ENCODE assay signal across 34 cellular contexts in genomic region chr10:55551603-55552002, GRCh38.
"Had no signal": no experiment of that assay in that cellular context is flagged by ENCODE, and none has a peak within 500 bp of the region (broad histone marks: within the 10 kb centered on the region; RNA-seq: fewer than 3 reads in every experiment).

No MANE protein-coding gene starts in this region.

- H3K9me3 ChIP-seq: body of pancreas, breast epithelium had no signal

- H3K27me3 Mint-ChIP-seq: activated B cell treated with CpG ODN at 0.5 μM for 24 hours; activated CD4-positive, alpha-beta memory T cell treated with anti-CD3 and anti-CD28 coated beads, Interleukin-2, amount 10 ng/mL, durations not matched to agents 7 days and 5 days; activated CD4-positive, alpha-beta T cell treated with anti-CD3 and anti-CD28 coated beads, Interleukin-2, amount 10 ng/mL, durations not matched to agents 24 days and 14 days; activated CD8-positive, alpha-beta memory T cell treated with anti-CD3 and anti-CD28 coated beads, Interleukin-2, amount 10 ng/mL, durations not matched to agents 7 days and 5 days; activated naive CD8-positive, alpha-beta T cell treated with anti-CD3 and anti-CD28 coated beads for 36 hours; activated T-cell treated with anti-CD3 and anti-CD28 coated beads, Interleukin-2, amount 50 U/mL, for 24 hours had no signal

- H3K4me1 Mint-ChIP-seq: activated B cell treated with CpG ODN at 0.5 μM for 24 hours; activated CD4-positive, alpha-beta memory T cell treated with anti-CD3 and anti-CD28 coated beads, Interleukin-2, amount 10 ng/mL, durations not matched to agents 7 days and 5 days; activated CD4-positive, alpha-beta T cell treated with anti-CD3 and anti-CD28 coated beads, Interleukin-2, amount 10 ng/mL, durations not matched to agents 24 days and 14 days; activated CD8-positive, alpha-beta memory T cell treated with anti-CD3 and anti-CD28 coated beads, Interleukin-2, amount 10 ng/mL, durations not matched to agents 7 days and 5 days; activated naive CD8-positive, alpha-beta T cell treated with anti-CD3 and anti-CD28 coated beads for 36 hours had no signal

- H3K4me3 ChIP-seq: adrenal gland, body of pancreas, breast epithelium had no signal

- H3K27ac Mint-ChIP-seq: activated B cell treated with CpG ODN at 0.5 μM for 24 hours; activated CD4-positive, alpha-beta memory T cell treated with anti-CD3 and anti-CD28 coated beads, Interleukin-2, amount 10 ng/mL, durations not matched to agents 7 days and 5 days; activated CD4-positive, alpha-beta T cell treated with anti-CD3 and anti-CD28 coated beads, Interleukin-2, amount 10 ng/mL, durations not matched to agents 24 days and 14 days; activated CD8-positive, alpha-beta memory T cell treated with anti-CD3 and anti-CD28 coated beads, Interleukin-2, amount 10 ng/mL, durations not matched to agents 7 days and 5 days; activated CD8-positive, alpha-beta T cell treated with anti-CD3 and anti-CD28 coated beads, Interleukin-2, amount 10 ng/mL, durations not matched to agents 7 days and 5 days; activated naive CD4-positive, alpha-beta T cell treated with anti-CD3 and anti-CD28 coated beads, Interleukin-2, amount 50 U/mL, for 72 hours; activated naive CD8-positive, alpha-beta T cell treated with anti-CD3 and anti-CD28 coated beads for 36 hours; activated T-cell treated with anti-CD3 and anti-CD28 coated beads, Interleukin-2, amount 50 U/mL, for 24 hours; activated T-helper 2 cell treated with anti-CD3 and anti-CD28 coated beads, Interferon-gamma antibody, Interleukin-2, Interleukin-4, amounts not matched to agents 10 μg/mL and 5 μg/mL and 100 μg/mL, durations not matched to agents 14 hours and 24 hours and 36 hours; T-helper 1 cell treated with Interleukin-12 subunit alpha and Interleukin-12 subunit beta and Interleukin-4 antibody, amounts not matched to agents 30 μg/mL and 1 μg/mL, for 36 hours; T-helper 2 cell treated with Interferon-gamma antibody and Interleukin-4, amounts not matched to agents 5 μg/mL and 100 μg/mL, for 36 hours had no signal

- H3K9me3 Mint-ChIP-seq: activated B cell treated with CpG ODN at 0.5 μM for 24 hours; activated CD4-positive, alpha-beta memory T cell treated with anti-CD3 and anti-CD28 coated beads, Interleukin-2, amount 10 ng/mL, durations not matched to agents 7 days and 5 days; activated CD4-positive, alpha-beta T cell treated with anti-CD3 and anti-CD28 coated beads, Interleukin-2, amount 10 ng/mL, durations not matched to agents 24 days and 14 days had no signal

- ATAC-seq: activated CD8-positive, alpha-beta memory T cell treated with anti-CD3 and anti-CD28 coated beads, Interleukin-2, amount 10 ng/mL, durations not matched to agents 7 days and 5 days; activated CD8-positive, alpha-beta T cell treated with anti-CD3 and anti-CD28 coated beads, Interleukin-2, amount 10 ng/mL, durations not matched to agents 7 days and 5 days; activated naive CD4-positive, alpha-beta T cell treated with anti-CD3 and anti-CD28 coated beads, Interleukin-2, amount 50 U/mL, for 72 hours; body of pancreas had no signal

- DNase-seq: activated B cell treated with CpG ODN at 0.5 μM for 24 hours; activated CD4-positive, alpha-beta memory T cell treated with anti-CD3 and anti-CD28 coated beads, Interleukin-2, amount 10 ng/mL, durations not matched to agents 7 days and 5 days; activated CD4-positive, alpha-beta T cell treated with anti-CD3 and anti-CD28 coated beads for 4 hours; activated CD4-positive, alpha-beta T cell treated with anti-CD3 and anti-CD28 coated beads, Interleukin-2, amount 10 ng/mL, durations not matched to agents 24 days and 14 days; activated CD4-positive, alpha-beta T cell treated with anti-CD3 and anti-CD28 coated beads, Interleukin-2, amount 50 U/mL, for 1 hour; activated CD4-positive, alpha-beta T cell treated with anti-CD3 and anti-CD28 coated beads, Interleukin-2, amount 50 U/mL, for 4 hours; activated CD4-positive, CD25-positive, alpha-beta regulatory T cell treated with anti-CD3 and anti-CD28 coated beads, Interleukin-2, amount 50 U/mL, for 72 hours; activated CD8-positive, alpha-beta memory T cell treated with anti-CD3 and anti-CD28 coated beads for 24 hours; activated CD8-positive, alpha-beta memory T cell treated with anti-CD3 and anti-CD28 coated beads, Interleukin-2, amount 10 ng/mL, durations not matched to agents 7 days and 5 days; activated CD8-positive, alpha-beta memory T cell treated with anti-CD3 and anti-CD28 coated beads, Interleukin-2, amount 50 U/mL, for 48 hours; activated CD8-positive, alpha-beta T cell treated with anti-CD3 and anti-CD28 coated beads, Interleukin-2, amount 10 ng/mL, durations not matched to agents 7 days and 5 days; activated effector memory CD4-positive, alpha-beta T cell treated with Interleukin-2 at 50 U/mL for 16 hours; activated gamma-delta T cell; activated naive CD4-positive, alpha-beta T cell treated with anti-CD3 and anti-CD28 coated beads, Interleukin-2, amount 50 U/mL, for 16 hours; activated naive CD4-positive, alpha-beta T cell treated with Interleukin-2 at 50 U/mL for 16 hours; activated naive CD8-positive, alpha-beta T cell treated with anti-CD3 and anti-CD28 coated beads for 36 hours; activated T-cell treated with anti-CD3 and anti-CD28 coated beads, Interleukin-2, amount 50 U/mL, for 24 hours; activated T-cell treated with anti-CD3 and anti-CD28 coated beads, Interleukin-2, amount 50 U/mL, for 48 hours; adrenal gland; amniotic stem cell; aorta; body of pancreas; brain microvascular endothelial cell; central memory CD4-positive, alpha-beta T cell; T-helper 2 cell; T-helper 9 cell had no signal

- H3K36me3 Mint-ChIP-seq: activated CD8-positive, alpha-beta memory T cell treated with anti-CD3 and anti-CD28 coated beads, Interleukin-2, amount 10 ng/mL, durations not matched to agents 7 days and 5 days; activated naive CD4-positive, alpha-beta T cell treated with anti-CD3 and anti-CD28 coated beads, Interleukin-2, amount 50 U/mL, for 72 hours; activated naive CD8-positive, alpha-beta T cell treated with anti-CD3 and anti-CD28 coated beads for 36 hours had no signal

- H3K27me3 ChIP-seq: adrenal gland, body of pancreas, brain microvascular endothelial cell, breast epithelium had no signal

- H3K4me3 Mint-ChIP-seq: activated B cell treated with CpG ODN at 0.5 μM for 24 hours; activated CD4-positive, alpha-beta memory T cell treated with anti-CD3 and anti-CD28 coated beads, Interleukin-2, amount 10 ng/mL, durations not matched to agents 7 days and 5 days; activated CD4-positive, alpha-beta T cell treated with anti-CD3 and anti-CD28 coated beads, Interleukin-2, amount 10 ng/mL, durations not matched to agents 24 days and 14 days; activated CD8-positive, alpha-beta memory T cell treated with anti-CD3 and anti-CD28 coated beads, Interleukin-2, amount 10 ng/mL, durations not matched to agents 7 days and 5 days; activated CD8-positive, alpha-beta T cell treated with anti-CD3 and anti-CD28 coated beads, Interleukin-2, amount 10 ng/mL, durations not matched to agents 7 days and 5 days; activated naive CD8-positive, alpha-beta T cell treated with anti-CD3 and anti-CD28 coated beads for 36 hours; activated T-cell treated with anti-CD3 and anti-CD28 coated beads, Interleukin-2, amount 50 U/mL, for 24 hours; T-helper 1 cell treated with Interleukin-12 subunit alpha and Interleukin-12 subunit beta and Interleukin-4 antibody, amounts not matched to agents 30 μg/mL and 1 μg/mL, for 36 hours; T-helper 2 cell treated with Interferon-gamma antibody and Interleukin-4, amounts not matched to agents 5 μg/mL and 100 μg/mL, for 36 hours had no signal

- FAIRE-seq: astrocyte, TTC549 had no signal

- H3K36me3 ChIP-seq: adrenal gland, brain microvascular endothelial cell, breast epithelium had no signal

- H3K27ac ChIP-seq: adrenal gland, body of pancreas, brain microvascular endothelial cell, breast epithelium, VCaP had no signal

- H3K4me1 ChIP-seq: body of pancreas, breast epithelium had no signal
